Comparison of ENCODE assay signal across 18 cellular contexts in the genomic region with DNA sequence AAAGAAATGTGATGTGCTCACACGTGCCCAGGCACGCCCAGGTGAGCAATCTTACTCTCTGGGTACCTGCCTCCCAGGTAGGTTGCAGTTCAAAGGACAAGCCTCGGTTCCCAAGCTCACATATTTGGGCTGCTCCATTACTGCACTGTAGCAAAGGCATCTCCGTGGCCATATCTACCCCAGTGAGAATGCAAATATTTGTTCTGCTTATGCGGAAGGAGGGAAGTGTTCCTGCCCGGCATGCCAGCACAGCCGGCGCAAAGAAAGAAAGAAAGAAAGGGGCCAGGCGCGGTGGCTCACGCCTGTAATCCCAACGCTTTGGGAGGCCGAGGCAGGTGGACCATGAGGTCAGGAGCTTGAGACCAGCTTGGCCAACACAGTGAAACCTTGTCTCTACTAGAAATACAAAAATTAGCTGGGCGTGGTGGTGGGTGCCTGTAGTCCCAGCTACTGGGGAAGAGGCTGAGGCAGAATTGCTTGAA. TPM values are rescaled to one million over a fixed set of nuclear protein-coding genes. Genes with fewer than 3 reads are reported as not detected.
DNase-seq lines count a peak whose midpoint lies in the region; TF ChIP-seq lines count a peak whose summit lies in the region.
"Had no signal": no experiment of that assay in that cellular context is flagged by ENCODE, and none has a peak within 500 bp of the region (broad histone marks: within the 10 kb centered on the region; RNA-seq: fewer than 3 reads in every experiment).

No MANE protein-coding gene starts in this region.

- H3K4me3 ChIP-seq in Caco-2 (ENCODE audit: low read depth, low read length) (no peak overlapping the region), epithelial cell of esophagus (ENCODE audit: low read length) (no peak overlapping the region), prostate gland (no peak overlapping the region)
- H3K4me3 ChIP-seq: right atrium auricular region, testis had no signal

- H3K9me3 Mint-ChIP-seq in Caco-2 (ENCODE audit: unreplicated experiment) (no peaks in the 10 kb centered on the region), chondrocyte (ENCODE audit: low read depth) (peaks cover 4% of the 10 kb centered on the region)
- H3K9me3 Mint-ChIP-seq: CD8-positive, alpha-beta T cell; dendritic cell treated with granulocyte-macrophage colony-stimulating factor and Interleukin-4, amounts not matched to agents 40 ng/mL and 50 ng/mL, for 4 days had no signal

- DNase-seq in Caco-2, result peak; percentile 86 to 91
- peak; percentile 51 for DNase-seq in HPDE6-E6E7 (ENCODE audit: extremely low spot score)
- peak; percentile 83 for DNase-seq in epithelial cell of esophagus (ENCODE audit: low read depth)
- DNase-seq in prostate gland (ENCODE audit: low spot score), result peak; percentile 31
- no peak for DNase-seq in chondrocyte (ENCODE audit: low spot score)
- DNase-seq in NCI-H446 treated with DMSO at 0.1 percent for 48 hours (lab: John Stamatoyannopoulos, UW), result no peak
- DNase-seq in activated CD4-positive, alpha-beta T cell treated with anti-CD3 and anti-CD28 coated beads, Interleukin-2, amount 50 U/mL, for 48 hours, result no peak
- no peak for DNase-seq in globus pallidus (ENCODE audit: low spot score)
- DNase-seq: activated CD4-positive, alpha-beta T cell treated with anti-CD3 and anti-CD28 coated beads for 36 hours; brain microvascular endothelial cell; GOT3; NCI-H524 treated with DMSO at 0.1 percent for 48 hours; RPMI8226; T1000; testis had no signal

- H3K36me3 ChIP-seq in Caco-2 (ENCODE audit: control insufficient read depth, insufficient read depth, low read length) (no peaks in the 10 kb centered on the region), prostate gland (no peaks in the 10 kb centered on the region)
- H3K36me3 ChIP-seq: brain microvascular endothelial cell, right atrium auricular region had no signal

- H3K4me3 Mint-ChIP-seq in Caco-2 (ENCODE audit: unreplicated experiment), result peak overlapping the region; percentile 65
- no peak overlapping the region for H3K4me3 Mint-ChIP-seq in chondrocyte (ENCODE audit: unreplicated experiment)
- H3K4me3 Mint-ChIP-seq: activated CD4-positive, alpha-beta T cell treated with anti-CD3 and anti-CD28 coated beads for 36 hours; CD8-positive, alpha-beta T cell; dendritic cell treated with granulocyte-macrophage colony-stimulating factor and Interleukin-4, amounts not matched to agents 40 ng/mL and 50 ng/mL, for 4 days had no signal

- TF ChIP-seq POLR2A in prostate gland (IDR thresholded peaks at IDR 0.05), result no peak

- 67% methylated on average over 14 of the region's 14 CpGs for WGBS in prostate gland

- BruUV-seq in Caco-2 (replicated peaks; lab: Mats Ljungman, UMichigan), result no TSS peak

- TF ChIP-seq CTCF in Caco-2 (IDR thresholded peaks at IDR 0.05; ENCODE audit: insufficient read depth in 1 of 2, low read depth in 1 of 2, low read length in 1 of 2, severe bottlenecking in 1 of 2, unreplicated experiment in 1 of 2) (no peak), epithelial cell of esophagus (IDR thresholded peaks at IDR 0.05; ENCODE audit: insufficient read depth, low read depth, low read length, missing control alignments) (no peak), prostate gland (IDR thresholded peaks at IDR 0.05) (no peak), chondrocyte (IDR thresholded peaks at IDR 0.05) (no peak)

- H3K27ac Mint-ChIP-seq in Caco-2 (ENCODE audit: unreplicated experiment) (peak overlapping the region; percentile 98), chondrocyte (ENCODE audit: unreplicated experiment) (no peak overlapping the region)
- H3K27ac Mint-ChIP-seq: activated CD4-positive, alpha-beta T cell treated with anti-CD3 and anti-CD28 coated beads for 36 hours; CD8-positive, alpha-beta T cell; dendritic cell treated with granulocyte-macrophage colony-stimulating factor and Interleukin-4, amounts not matched to agents 40 ng/mL and 50 ng/mL, for 4 days had no signal

- H3K36me3 Mint-ChIP-seq in Caco-2 (ENCODE audit: insufficient read depth, unreplicated experiment), result peaks cover 37% of the 10 kb centered on the region
- no peaks in the 10 kb centered on the region for H3K36me3 Mint-ChIP-seq in chondrocyte (ENCODE audit: low read depth)
- H3K36me3 Mint-ChIP-seq: CD8-positive, alpha-beta T cell had no signal

- H3K9me3 ChIP-seq in Caco-2, result peaks cover 6% of the 10 kb centered on the region; the same call in 1 of the 2 replicates
- H3K9me3 ChIP-seq in prostate gland, result no peaks in the 10 kb centered on the region
- H3K9me3 ChIP-seq: right atrium auricular region, testis had no signal

- H3K4me1 Mint-ChIP-seq in Caco-2 (ENCODE audit: low read depth, unreplicated experiment) (peaks cover 22% of the 10 kb centered on the region), chondrocyte (ENCODE audit: low read depth) (peaks cover 6% of the 10 kb centered on the region)

- CTCF ChIA-PET in Caco-2 (lab: Charles Lee), result interaction anchor here (0.7 to 1.5 kb wide), 7 partner anchors 24 to 265 kb away, joined by 4 to 8 read pairs (median 4); no protein-coding TSS in a partner anchor

- H3K27me3 ChIP-seq in Caco-2 (replicated peaks; ENCODE audit: control insufficient read depth, insufficient read depth, low read length) (no peaks in the 10 kb centered on the region), prostate gland (replicated peaks; ENCODE audit: insufficient read depth) (no peaks in the 10 kb centered on the region)
- H3K27me3 ChIP-seq: brain microvascular endothelial cell, right atrium auricular region, testis had no signal

- POLR2A ChIA-PET in Caco-2 (lab: Charles Lee), result interaction anchor here (0.6 to 1.6 kb wide), 4 partner anchors 20 to 36 kb away, joined by 3 to 9 read pairs (median 4); partner anchors contain the start of gene SLC43A2

- no peaks in the 10 kb centered on the region for H3K27me3 Mint-ChIP-seq in Caco-2 (ENCODE audit: insufficient read depth, unreplicated experiment)
- no peaks in the 10 kb centered on the region for H3K27me3 Mint-ChIP-seq in chondrocyte (ENCODE audit: low read depth)
- H3K27me3 Mint-ChIP-seq: activated CD4-positive, alpha-beta T cell treated with anti-CD3 and anti-CD28 coated beads for 36 hours; dendritic cell treated with granulocyte-macrophage colony-stimulating factor and Interleukin-4, amounts not matched to agents 40 ng/mL and 50 ng/mL, for 4 days had no signal

- peaks cover 48% of the 10 kb centered on the region for H3K4me1 ChIP-seq in Caco-2
- no peaks in the 10 kb centered on the region for H3K4me1 ChIP-seq in prostate gland (replicated peaks)
- H3K4me1 ChIP-seq: right atrium auricular region had no signal

- intact Hi-C loops in Caco-2 (cut with micrococcal nuclease; ENCODE audit: unreplicated experiment) (loop anchor here (1.0 to 5.0 kb wide), 2 partner anchors 8 to 36 kb away; partner anchors contain the start of gene PITPNA), prostate gland (cut with DNase I) (no loop called here)

- H3K27ac ChIP-seq in prostate gland, result peak overlapping the region; percentile 66 to 69
- H3K27ac ChIP-seq: brain microvascular endothelial cell, right atrium auricular region, testis had no signal

RNA-seq across cellular contexts. Expression of gene SLC43A2, which starts 30.7 kb away (rescaled TPM):
- total RNA-seq in Caco-2 (2022) (33.9 and 39.3 TPM in 2 replicates), prostate gland (10 to 100 TPM; 11.8 to 14.8 TPM), chondrocyte (3.0 to 3.7 TPM (median 3.3 TPM) in 3 replicates)

RNA-seq across cellular contexts. Expression of gene PITPNA, which starts 35.3 kb away (rescaled TPM):
- total RNA-seq in Caco-2 (2022), result 103 and 106 TPM in 2 replicates
- total RNA-seq in prostate gland, result 10 to 100 TPM; 51.6 to 57.5 TPM
- total RNA-seq in chondrocyte, result 60.7 to 69.1 TPM (median 68.2 TPM) in 3 replicates

RNA-seq across cellular contexts. Expression of gene SCARF1, which starts 47.6 kb away (rescaled TPM):
- total RNA-seq in Caco-2 (2022) (0.14 and 0.51 TPM in 2 replicates), prostate gland (10 to 100 TPM; 11.0 to 14.5 TPM), chondrocyte (0.42 to 0.64 TPM (median 0.51 TPM) in 3 replicates)

RNA-seq across cellular contexts. Expression of gene RILP, which starts 51.8 kb away (rescaled TPM):
- total RNA-seq in Caco-2 (2022) (4.2 and 6.9 TPM in 2 replicates), prostate gland (10 to 100 TPM; 16.9 to 24.4 TPM), chondrocyte (1.8 to 2.0 TPM (median 1.8 TPM) in 3 replicates)

Comparison
In these comparisons a context has a peak if more than half of its experiments do, and no peak if none do; other contexts are left out.
1. DNase-seq: peak in Caco-2 (2 of 2), HPDE6-E6E7 (single experiment), epithelial cell of esophagus (single experiment) and prostate gland (single experiment); none in chondrocyte (single experiment), NCI-H446 treated with DMSO at 0.1 percent for 48 hours (single experiment), activated CD4-positive, alpha-beta T cell treated with anti-CD3 and anti-CD28 coated beads, Interleukin-2, amount 50 U/mL, for 48 hours (0 of 2) and globus pallidus (single experiment).